Comparison of ENCODE assay signal across 10 cellular contexts in genomic region chr21:46092026-46092764, GRCh38. TPM values are rescaled to one million over a fixed set of nuclear protein-coding genes. Genes with fewer than 3 reads are reported as not detected.
DNase-seq lines count a peak whose midpoint lies in the region; ATAC-seq, FAIRE-seq and TF ChIP-seq lines count a peak whose summit lies in the region.
"Had no signal": no experiment of that assay in that cellular context is flagged by ENCODE, and none has a peak within 500 bp of the region (broad histone marks: within the 10 kb centered on the region; RNA-seq: fewer than 3 reads in every experiment).

No MANE protein-coding gene starts in this region.

- WGBS in K562 (ENCODE audit: insufficient coverage, low coverage, missing lambda C conversion rate): 5% methylated on average over 23 of the region's 23 CpGs
- 53 to 72% (median 65%) methylated on average over 23 of the region's 23 CpGs for WGBS in stomach, 5 donors

- TF ChIP-seq CTCF in K562 (IDR thresholded peaks at IDR 0.05 in 2 of 3, conservative IDR thresholded peaks at IDR 0.05 in 1 of 3; ENCODE audit: insufficient read depth in 2 of 3, low read depth in 1 of 3, low read length in 3 of 3): no peak
- TF ChIP-seq CTCF in kidney (IDR thresholded peaks at IDR 0.05; ENCODE audit: borderline replicate concordance, extremely low read depth, insufficient read depth): no peak
- TF ChIP-seq CTCF in stomach (IDR thresholded peaks at IDR 0.05): no peak

- H3K4me2 ChIP-seq in K562 (ENCODE audit: insufficient read depth, low read length): no peak overlapping the region

- 0 out of 2 replicates have a peak, but pooled peaks cover 6% of the 10 kb centered on the region for H4K20me1 ChIP-seq in K562 (replicated peaks; ENCODE audit: control insufficient read depth, insufficient read depth, low read length)

- in situ Hi-C loops in K562 (cut with MboI): no loop called here

- DNase-seq in GM12891 (ENCODE audit: insufficient read length, low spot score) (peak; percentile 5), K562 (ENCODE audit: extremely low read depth in 1 of 4, low spot score in 3 of 4) (no peak), kidney (peak; percentile 84), stomach (peak; percentile 37), NCI-H1105 (lab: John Stamatoyannopoulos, UW) (no peak), Kasumi-1 (lab: John Stamatoyannopoulos, UW) (no peak), NCI-H2107 treated with DMSO at 0.1 percent for 48 hours (lab: John Stamatoyannopoulos, UW; ENCODE audit: unreplicated experiment) (no peak)
- no peak for DNase-seq in activated effector memory CD4-positive, alpha-beta T cell treated with anti-CD3 and anti-CD28 coated beads, Interleukin-2, amount 50 U/mL, for 16 hours
- DNase-seq: naive B cell had no signal

- TF ChIP-seq RAD21 in K562 (CRISPR knock-in tag; conservative IDR thresholded peaks at IDR 0.05 in 1 of 2, IDR thresholded peaks at IDR 0.05 in 1 of 2): no peak

- H3K4me3 ChIP-seq in K562 (no peak overlapping the region), kidney (ENCODE audit: low read length in 2 of 2) (no peak overlapping the region), stomach (peak overlapping the region in 2 of 4 donors; percentile 13 to 22)

- H3K9ac ChIP-seq in K562 (ENCODE audit: insufficient read depth in 1 of 2, low read depth in 2 of 2, low read length in 2 of 2) (no peak overlapping the region), kidney (ENCODE audit: low read length in 2 of 2) (no peak overlapping the region)

- peak overlapping the region; percentile 30; the same call in 1 of the 2 replicates for H2AFZ ChIP-seq in K562 (ENCODE audit: low read depth, low read length)

- H3K36me3 ChIP-seq in K562 (ENCODE audit: control insufficient read depth, insufficient read depth, low read length): no peaks in the 10 kb centered on the region
- no peaks in the 10 kb centered on the region for H3K36me3 ChIP-seq in kidney (ENCODE audit: control insufficient read depth in 1 of 2, insufficient read depth in 2 of 2, low read length in 2 of 2)
- no peaks in the 10 kb centered on the region for H3K36me3 ChIP-seq in stomach

- POLR2A ChIA-PET in K562 (lab: Yijun Ruan, JAX): interaction anchor here (0.6 kb wide), 2 partner anchors 124 to 846 kb away, joined by 3 to 4 read pairs; no protein-coding TSS in a partner anchor

- BruUV-seq in K562 (replicated peaks; lab: Mats Ljungman, UMichigan): no TSS peak

- H3K27ac ChIP-seq in K562 (ENCODE audit: extremely low read depth, low read depth, low read length) (no peak overlapping the region), kidney (ENCODE audit: low read depth in 2 of 2, low read length in 2 of 2) (peak overlapping the region; percentile 22 to 45), stomach (peak overlapping the region; percentile 67 to 96 (median 88))
- H3K27ac ChIP-seq: HL-60 had no signal

- TF ChIP-seq EP300 in K562 (IDR thresholded peaks at IDR 0.05; ENCODE audit: low read length) (no peak), stomach (IDR thresholded peaks at IDR 0.05) (no peak)

- H3K27me3 ChIP-seq in K562 (ENCODE audit: control insufficient read depth in 2 of 2, insufficient read depth in 2 of 2, low read length in 2 of 2): peaks cover 26 to 54% of the 10 kb centered on the region in 2 experiments; a peak in 4 of 5 replicates
- H3K27me3 ChIP-seq in stomach: peaks cover 0 to 9% (median 3%) of the 10 kb centered on the region in 3 donors

- no peak for ATAC-seq in K562

- CTCF ChIA-PET in K562 (lab: Yijun Ruan, JAX; ENCODE audit: low intra/inter-chr PET ratio): no interaction called here

- intact Hi-C loops in K562 (cut with micrococcal nuclease) (no loop called here), kidney (cut with DNase I) (no loop called here), stomach (cut with DNase I; ENCODE audit: low total_unique reads) (no loop called here)

- no peaks in the 10 kb centered on the region for H3K79me2 ChIP-seq in K562 (ENCODE audit: control insufficient read depth, insufficient read depth, low read length)

- H3K9me3 ChIP-seq in K562 (replicated peaks; ENCODE audit: control insufficient read depth, insufficient read depth, low read depth, low read length) (no peaks in the 10 kb centered on the region), kidney (ENCODE audit: control insufficient read depth in 1 of 2, low read length in 2 of 2) (peaks cover 0 to 5% of the 10 kb centered on the region in 2 donors), stomach (peaks cover 0 to 13% (median 6%) of the 10 kb centered on the region in 4 donors)

- no peaks in the 10 kb centered on the region for H3K9me1 ChIP-seq in K562 (ENCODE audit: control insufficient read depth, insufficient read depth, low read length)

- TF ChIP-seq POLR2A in GM12891 (IDR thresholded peaks at IDR 0.05; ENCODE audit: low read depth, low read length) (no peak), K562 (conservative IDR thresholded peaks at IDR 0.05) (no peak), stomach (IDR thresholded peaks at IDR 0.05) (no peak)

- H3K4me1 ChIP-seq in K562 (replicated peaks in 1 of 2; ENCODE audit: control insufficient read depth in 2 of 2, insufficient read depth in 2 of 2, low read length in 2 of 2): peaks cover 0 to 3% of the 10 kb centered on the region in 2 experiments; a peak in 1 of 5 replicates
- H3K4me1 ChIP-seq in kidney (ENCODE audit: control insufficient read depth in 1 of 2, insufficient read depth in 1 of 2, low read depth in 1 of 2, low read length in 2 of 2): no peaks in the 10 kb centered on the region
- peaks cover 7 to 28% (median 18%) of the 10 kb centered on the region in 4 donors for H3K4me1 ChIP-seq in stomach

- FAIRE-seq in GM12891 (lab: Jason Lieb, UNC): no peak
- no peak for FAIRE-seq in K562 (lab: Jason Lieb, UNC)
- FAIRE-seq in kidney (lab: Jason Lieb, UNC): no peak

TF ChIP-seq in GM12891, 5 proteins besides CTCF, POLR2A, EP300 and RAD21:
- TF ChIP-seq TAF1 (IDR thresholded peaks at IDR 0.05; ENCODE audit: low read depth, low read length) (no peak), PAX5 (IDR thresholded peaks at IDR 0.05; ENCODE audit: insufficient read depth, low read length, severe bottlenecking) (no peak), POU2F2 (IDR thresholded peaks at IDR 0.05; ENCODE audit: low read depth, low read length) (no peak), SPI1 (IDR thresholded peaks at IDR 0.05; ENCODE audit: low read depth, low read length) (no peak), POLR2AphosphoS5 (IDR thresholded peaks at IDR 0.05; ENCODE audit: low read depth, low read length) (no peak)

TF ChIP-seq in K562, 482 proteins besides CTCF, POLR2A, EP300 and RAD21:
- TF ChIP-seq E2F6 (IDR thresholded peaks at IDR 0.05; ENCODE audit: borderline replicate concordance in 1 of 2, extremely low read depth in 1 of 2, insufficient read depth in 1 of 2, insufficient read length in 1 of 2, low read depth in 1 of 2, low read length in 1 of 2, poor library complexity in 1 of 2, severe bottlenecking in 1 of 2): peak in 1 of 2 experiments; percentile 15
- TF ChIP-seq MTA3 (IDR thresholded peaks at IDR 0.05; ENCODE audit: borderline replicate concordance): no peak
- no peak for TF ChIP-seq RFX7 (CRISPR knock-in tag; IDR thresholded peaks at IDR 0.05)

RNA-seq across cellular contexts. Expression of gene COL6A2, which starts 5.7 kb away (rescaled TPM):
- 1.5 TPM for polyA plus RNA-seq in GM12891 (2012; ENCODE audit: low read depth, missing spikeins)
- total RNA-seq in K562 (2011; cell fraction: chromatin; rRNA removed; ENCODE audit: low replicate concordance): 3.1 and 5.2 TPM in 2 replicates
- 4.2 and 5.5 TPM in 2 replicates for total RNA-seq in K562 (2011; cell fraction: nucleolus; rRNA removed)
- 1.4 and 2.1 TPM in 2 replicates for total RNA-seq in K562 (2011; cell fraction: nucleoplasm; rRNA removed)
- total RNA-seq in K562 (2014; rRNA removed) (0.41 and 0.45 TPM in 2 replicates), K562 (2014; rRNA removed; fragmentation: Illumina TruSeq; extraction: Trizol) (not detected in 2 replicates), K562 (2015; rRNA removed; fragmentation: Illumina TruSeq; extraction: Trizol) (0.07 and 0.11 TPM in 2 replicates), K562 (2021) (1.1 and 1.3 TPM in 2 replicates), kidney (174 TPM), stomach (1,000 to 10,000 TPM in 1 of 5 donors, 100 to 1,000 TPM in 4; 351 to 3,737 (median 491) TPM)
- polyA plus RNA-seq in K562 (2011; rRNA removed) (0.18 and 0.41 TPM in 2 replicates), K562 (2014; fragmentation: Illumina TruSeq; extraction: Trizol) (0.07 and 0.17 TPM in 2 replicates), K562 (2014; fragmentation: Nextera tagmentation; extraction: Ambion mirVana) (not detected), K562 (2014; rRNA removed) (0.29 and 0.47 TPM in 2 replicates), kidney (ENCODE audit: insufficient read depth, low read depth, low replicate concordance) (52.4 TPM), stomach (100 to 1,000 TPM in 2 of 3 donors, 10 to 100 TPM in 1; 79.3 to 246 (median 113) TPM)
- polyA plus RNA-seq in K562 (2011; cell fraction: cytosol; rRNA removed): 0.12 and 0.30 TPM in 2 replicates
- polyA plus RNA-seq in K562 (2011; cell fraction: nucleus; rRNA removed): 0.83 and 1.8 TPM in 2 replicates
- 0.35 and 8.2 TPM in 2 replicates for polyA plus RNA-seq in K562 (2012)
- 0.18 and 0.36 TPM in 2 replicates for polyA minus RNA-seq in K562 (2011; rRNA and poly(A)+ RNA removed)
- polyA minus RNA-seq in K562 (2011; cell fraction: cytosol; rRNA and poly(A)+ RNA removed): 0.64 and 1.4 TPM in 2 replicates
- polyA minus RNA-seq in K562 (2011; cell fraction: nucleus; rRNA and poly(A)+ RNA removed): 0.67 and 1.2 TPM in 2 replicates

Comparison
In these comparisons a context has a peak if more than half of its experiments do, and no peak if none do; other contexts are left out.
1. DNase-seq: peak in GM12891 (single experiment), kidney (single experiment) and stomach (single experiment); none in K562 (0 of 4), NCI-H1105 (single experiment), Kasumi-1 (0 of 2), NCI-H2107 treated with DMSO at 0.1 percent for 48 hours (single experiment) and activated effector memory CD4-positive, alpha-beta T cell treated with anti-CD3 and anti-CD28 coated beads, Interleukin-2, amount 50 U/mL, for 16 hours (single experiment).
2. RNA of gene COL6A2, which starts 5.7 kb away (total RNA-seq): 351 to 3,737 TPM in stomach and 174 TPM in kidney (single experiment); 0.07 to 5.5 TPM in K562; every median in the first group is over 10 times any median in the second.